Comparison of ENCODE assay signal across 8 cellular contexts in the genomic region with DNA sequence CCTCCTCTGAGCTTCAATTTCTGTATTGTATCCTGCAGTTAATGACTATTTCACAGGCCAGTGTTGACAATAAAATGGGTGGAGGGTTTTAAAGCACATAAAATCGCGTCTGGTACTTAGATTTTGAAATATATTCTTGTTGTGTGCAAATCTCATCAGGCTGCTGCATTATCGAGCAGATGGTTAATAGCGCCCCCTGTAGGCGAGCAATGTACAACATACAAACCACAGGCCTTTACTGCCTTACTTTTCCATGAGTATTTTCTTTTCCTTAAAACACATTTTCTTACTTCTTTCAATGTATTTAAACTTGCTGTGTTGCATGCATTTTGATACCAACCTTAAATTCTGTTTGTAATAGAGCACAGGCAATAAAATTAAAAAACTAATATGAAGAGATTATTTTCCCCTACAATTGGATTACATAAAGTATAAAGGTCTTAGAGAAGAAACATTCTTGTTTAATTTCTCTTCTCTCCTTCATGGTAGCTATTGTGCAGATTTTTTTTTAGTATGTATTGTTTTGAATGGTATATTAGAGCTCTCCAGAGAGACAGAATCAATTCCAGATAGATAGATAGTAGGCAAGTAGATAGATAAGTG.
DNase-seq lines count a peak whose midpoint lies in the region; ATAC-seq and TF ChIP-seq lines count a peak whose summit lies in the region.

No MANE protein-coding gene starts in this region.

- H3K4me3 ChIP-seq in HL-60 (replicated peaks; ENCODE audit: insufficient read depth, low read length) (no peak overlapping the region), retinal pigment epithelial cell (ENCODE audit: low read length) (no peak overlapping the region)

- H3K27me3 ChIP-seq in HL-60 (ENCODE audit: insufficient read depth, poor library complexity, severe bottlenecking) = no peaks in the 10 kb centered on the region
- H3K27me3 ChIP-seq in foreskin keratinocyte = no peaks in the 10 kb centered on the region

- ATAC-seq in foreskin keratinocyte = no peak
- ATAC-seq in GM18907 (IDR thresholded peaks at IDR 0.05; ENCODE audit: unreplicated experiment) = no peak

- in situ Hi-C loops in GM13976 (cut with MboI; ENCODE audit: low sequenced_read_pairs, unreplicated experiment) = loop anchor here (25.0 kb wide), 1 partner anchor 1030 kb away; no protein-coding TSS in a partner anchor

- no peak overlapping the region for H3K27ac ChIP-seq in HL-60 (replicated peaks)
- no peak overlapping the region for H3K27ac ChIP-seq in foreskin keratinocyte

- peak; percentile 43 for TF ChIP-seq CTCF in GM13976 (IDR thresholded peaks at IDR 0.05; ENCODE audit: borderline replicate concordance, control extremely low read depth, extremely low read depth, insufficient read depth, missing control alignments)
- TF ChIP-seq CTCF in HL-60 (IDR thresholded peaks at IDR 0.05; ENCODE audit: insufficient read depth, low read length) = peak; percentile 68
- peak; percentile 63 for TF ChIP-seq CTCF in foreskin keratinocyte (conservative IDR thresholded peaks at IDR 0.05)
- TF ChIP-seq CTCF in retinal pigment epithelial cell (conservative IDR thresholded peaks at IDR 0.05; ENCODE audit: low read depth, low read length) = peak; percentile 79

- DNase-seq in AML-193 (lab: John Stamatoyannopoulos, UW) (peak; percentile 61 to 62), GM13976 (ENCODE audit: low spot score) (peak; percentile 20), HL-60 (ENCODE audit: low read depth in 1 of 2, low spot score in 1 of 2) (peak; percentile 21 to 43), SKM-1 (lab: John Stamatoyannopoulos, UW; ENCODE audit: unreplicated experiment) (peak; percentile 27), foreskin keratinocyte (peak in 1 of 2 donors; percentile 26), retinal pigment epithelial cell (ENCODE audit: low read depth) (no peak), ureter (ENCODE audit: low spot score) (no peak)

- H3K4me1 ChIP-seq in foreskin keratinocyte = no peaks in the 10 kb centered on the region

Comparison
In these comparisons a context has a peak if more than half of its experiments do, and no peak if none do; other contexts are left out.
1. DNase-seq: peak in AML-193 (2 of 2), GM13976 (single experiment), HL-60 (2 of 2) and SKM-1 (single experiment); none in retinal pigment epithelial cell (single experiment) and ureter (single experiment).
2. Peak in every context shown above with its lines, with median percentiles within 50 percentile points of each other: CTCF ChIP-seq.